Comparison of ENCODE assay signal across 19 cellular contexts in the genomic region with DNA sequence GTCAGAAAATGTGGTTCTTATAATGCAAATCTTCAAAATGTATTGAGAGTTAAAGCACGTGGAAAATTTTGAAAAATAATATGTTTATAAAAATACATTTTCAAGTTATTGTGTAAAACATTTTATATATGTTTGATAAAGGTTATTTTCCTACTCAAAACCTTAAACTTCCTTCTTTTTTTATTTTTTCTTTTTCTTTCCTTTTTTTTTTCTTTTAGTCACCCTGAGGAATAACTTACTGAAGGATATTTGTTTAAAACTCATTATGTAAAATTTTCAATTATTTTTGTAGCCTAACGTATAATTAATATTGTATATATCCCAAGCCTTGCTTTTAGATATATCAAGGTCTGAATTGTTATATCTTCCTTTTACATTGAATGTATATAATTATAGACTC.
DNase-seq lines count a peak whose midpoint lies in the region; ATAC-seq, FAIRE-seq and TF ChIP-seq lines count a peak whose summit lies in the region.
"Had no signal": no experiment of that assay in that cellular context is flagged by ENCODE, and none has a peak within 500 bp of the region (broad histone marks: within the 10 kb centered on the region; RNA-seq: fewer than 3 reads in every experiment).

No MANE protein-coding gene starts in this region.

- H3K9me3 ChIP-seq in HepG2 (ENCODE audit: low read length) (no peaks in the 10 kb centered on the region), right lobe of liver (no peaks in the 10 kb centered on the region), pancreas (no peaks in the 10 kb centered on the region), transverse colon (no peaks in the 10 kb centered on the region)
- H3K9me3 ChIP-seq: BLaER1 had no signal

- in situ Hi-C loops in HepG2 (cut with HindIII; ENCODE audit: extremely low pct_ligation_motif_present, low pct_unique_long_range_greater_than_20kb) (no loop called here), transverse colon (cut with MboI; ENCODE audit: low pct_ligation_motif_present in 1 of 4, low pct_unique_long_range_greater_than_20kb in 1 of 4, low sequenced_read_pairs in 3 of 4) (no loop called here)

- no peaks in the 10 kb centered on the region for H4K20me1 ChIP-seq in HepG2 (ENCODE audit: insufficient read depth, low read length)
- H4K20me1 ChIP-seq: BLaER1 had no signal

- H3K27me3 ChIP-seq in HepG2 (ENCODE audit: control insufficient read depth in 1 of 2, insufficient read depth in 2 of 2, low read length in 2 of 2) (no peaks in the 10 kb centered on the region), right lobe of liver (no peaks in the 10 kb centered on the region), pancreas (no peaks in the 10 kb centered on the region), transverse colon (no peaks in the 10 kb centered on the region)
- H3K27me3 ChIP-seq: BLaER1 had no signal

- intact Hi-C loops in HepG2 (cut with micrococcal nuclease; ENCODE audit: unreplicated experiment) (no loop called here), right lobe of liver (cut with DNase I) (no loop called here), pancreas (cut with DNase I) (no loop called here), transverse colon (cut with DNase I; ENCODE audit: low total_unique reads) (no loop called here)

- TF ChIP-seq CTCF in HepG2 (CRISPR knock-in tag; IDR thresholded peaks at IDR 0.05): no peak
- TF ChIP-seq CTCF in right lobe of liver (IDR thresholded peaks at IDR 0.05): no peak
- TF ChIP-seq CTCF in pancreas (IDR thresholded peaks at IDR 0.05): no peak
- no peak for TF ChIP-seq CTCF in transverse colon (IDR thresholded peaks at IDR 0.05)

- no TSS peak for BruUV-seq in HepG2 (replicated peaks; lab: Mats Ljungman, UMichigan)

- POLR2A ChIA-PET in HepG2 (lab: Yijun Ruan, JAX): no interaction called here

- no peak overlapping the region for H3K4me2 ChIP-seq in HepG2 (ENCODE audit: low read depth, low read length)
- H3K4me2 ChIP-seq: BLaER1 had no signal

- no peak for DNase-seq in HepG2 (ENCODE audit: low spot score)
- DNase-seq in right lobe of liver: no peak
- DNase-seq in pancreas: no peak
- no peak for DNase-seq in transverse colon
- no peak for DNase-seq in stimulated activated CD4-positive, alpha-beta T cell treated with anti-CD3 and anti-CD28 coated beads, Interleukin-15, amount 100 ng/mL, for 24 hours
- DNase-seq in NCI-H226: no peak
- DNase-seq: Calu3; CD4-positive, alpha-beta memory T cell; DND-41; EL; H9; IMR-90; KBM-7 had no signal

- no peaks in the 10 kb centered on the region for H3K4me1 ChIP-seq in HepG2 (ENCODE audit: insufficient read depth, low read length)
- peaks cover 0 to 1% (median 0%) of the 10 kb centered on the region in 4 donors for H3K4me1 ChIP-seq in right lobe of liver
- peaks cover 0 to 7% (median 6%) of the 10 kb centered on the region in 3 donors for H3K4me1 ChIP-seq in pancreas
- H3K4me1 ChIP-seq in transverse colon: no peaks in the 10 kb centered on the region
- H3K4me1 ChIP-seq: BLaER1 had no signal

- ATAC-seq in HepG2: no peak
- ATAC-seq in right lobe of liver: no peak
- no peak for ATAC-seq in pancreas

- H3K4me3 ChIP-seq in HepG2 (replicated peaks in 1 of 3; ENCODE audit: insufficient read depth in 1 of 3, low read depth in 2 of 3, low read length in 3 of 3): no peak overlapping the region
- no peak overlapping the region for H3K4me3 ChIP-seq in right lobe of liver
- no peak overlapping the region for H3K4me3 ChIP-seq in pancreas
- no peak overlapping the region for H3K4me3 ChIP-seq in transverse colon
- H3K4me3 ChIP-seq: BLaER1 had no signal

- no peak for TF ChIP-seq POLR2A in HepG2 (IDR thresholded peaks at IDR 0.05; ENCODE audit: insufficient read depth in 1 of 2, low read depth in 2 of 2, low read length in 2 of 2)
- TF ChIP-seq POLR2A in right lobe of liver (IDR thresholded peaks at IDR 0.05): no peak
- no peak for TF ChIP-seq POLR2A in transverse colon (IDR thresholded peaks at IDR 0.05)

- CTCF ChIA-PET in HepG2 (lab: Yijun Ruan, JAX; ENCODE audit: low intra/inter-chr PET ratio, low total read pairs): interaction anchor here (0.6 kb wide), 1 partner anchor 812 kb away, joined by 4 read pairs; no protein-coding TSS in a partner anchor

- H3K79me2 ChIP-seq in HepG2 (ENCODE audit: insufficient read depth, low read length): no peaks in the 10 kb centered on the region

- H3K27ac ChIP-seq in HepG2 (ENCODE audit: extremely low read length, insufficient read depth, low read length): no peak overlapping the region
- no peak overlapping the region for H3K27ac ChIP-seq in right lobe of liver
- no peak overlapping the region for H3K27ac ChIP-seq in pancreas
- no peak overlapping the region for H3K27ac ChIP-seq in transverse colon
- H3K27ac ChIP-seq: 22Rv1, BLaER1 had no signal

- H3K36me3 ChIP-seq in HepG2 (replicated peaks in 1 of 2; ENCODE audit: control insufficient read depth in 1 of 2, insufficient read depth in 2 of 2, low read length in 2 of 2) (no peaks in the 10 kb centered on the region), right lobe of liver (no peaks in the 10 kb centered on the region), pancreas (no peaks in the 10 kb centered on the region), transverse colon (no peaks in the 10 kb centered on the region)
- H3K36me3 ChIP-seq: BLaER1 had no signal

- FAIRE-seq in HepG2 (lab: Jason Lieb, UNC) (no peak), colon (lab: Jason Lieb, UNC) (peak; percentile 58), pancreas (lab: Jason Lieb, UNC) (peak; percentile 37)
- FAIRE-seq: GM12891, GM19239, H1 had no signal

- no peak overlapping the region for H2AFZ ChIP-seq in HepG2 (ENCODE audit: low read length)

- TF ChIP-seq EP300 in HepG2 (IDR thresholded peaks at IDR 0.05; ENCODE audit: low read depth in 2 of 2, low read length in 2 of 2) (no peak), HepG2 (CRISPR knock-in tag; IDR thresholded peaks at IDR 0.05; ENCODE audit: borderline replicate concordance) (no peak), transverse colon (IDR thresholded peaks at IDR 0.05; ENCODE audit: low read depth) (no peak)

- 8% methylated on average over 2 of the region's 2 CpGs for WGBS in HepG2 (ENCODE audit: low lambda C conversion rate)
- 76% methylated on average over 2 of the region's 2 CpGs for WGBS in right lobe of liver (ENCODE audit: insufficient coverage, low coverage, low lambda C conversion rate, missing lambda C conversion rate)
- 94 to 95% methylated on average over 2 of the region's 2 CpGs for WGBS in pancreas, 2 donors
- 82 to 83% methylated on average over 2 of the region's 2 CpGs for WGBS in transverse colon (ENCODE audit: low coverage in 1 of 2), 2 donors

- H3K9ac ChIP-seq in HepG2 (ENCODE audit: insufficient read depth, low read depth, low read length): no peak overlapping the region
- H3K9ac ChIP-seq: BLaER1 had no signal

- no peak for TF ChIP-seq RAD21 in HepG2 (CRISPR knock-in tag; IDR thresholded peaks at IDR 0.05)

TF ChIP-seq in HepG2, 621 proteins besides CTCF, POLR2A, EP300 and RAD21:
- TF ChIP-seq ZC3H13 (CRISPR knock-in tag; IDR thresholded peaks at IDR 0.05) (no peak), U2AF2 (IDR thresholded peaks at IDR 0.05; ENCODE audit: low read depth, low read length) (peak; percentile 70; the same call in 1 of the 2 replicates), MXI1 (IDR thresholded peaks at IDR 0.05; ENCODE audit: borderline replicate concordance, low read depth, low read length) (no peak), SALL1 (CRISPR knock-in tag; IDR thresholded peaks at IDR 0.05) (no peak), NR0B2 (CRISPR knock-in tag; IDR thresholded peaks at IDR 0.05) (no peak)
